In genomic region chr18:24031318-24031717, GRCh38 we compare ENCODE assay signal across 1 cellular context.
TF ChIP-seq lines count a peak whose summit lies in the region.

No MANE protein-coding gene starts in this region.

TF ChIP-seq in H1, 55 proteins besides CTCF, POLR2A, EP300 and RAD21:
- no peak for TF ChIP-seq RFX5 (IDR thresholded peaks at IDR 0.05; ENCODE audit: borderline replicate concordance, low read depth, low read length)
- no peak for TF ChIP-seq BCL11A (IDR thresholded peaks at IDR 0.05; ENCODE audit: low read depth in 2 of 2, low read length in 2 of 2)
- TF ChIP-seq ZNF274 (IDR thresholded peaks at IDR 0.05; ENCODE audit: borderline replicate concordance, extremely low read depth, low read length) = no peak
- no peak for TF ChIP-seq JUND (IDR thresholded peaks at IDR 0.05; ENCODE audit: low read length)
